12 cellular contexts compared by ENCODE assay signal in genomic region chr7:106057204-106057961, GRCh38. TPM values are rescaled to one million over a fixed set of nuclear protein-coding genes. Genes with fewer than 3 reads are reported as not detected.
DNase-seq lines count a peak whose midpoint lies in the region; ATAC-seq, FAIRE-seq and TF ChIP-seq lines count a peak whose summit lies in the region.
"Had no signal": no experiment of that assay in that cellular context is flagged by ENCODE, and none has a peak within 500 bp of the region (broad histone marks: within the 10 kb centered on the region; RNA-seq: fewer than 3 reads in every experiment).

No MANE protein-coding gene starts in this region.

- H3K27me3 ChIP-seq in CD8-positive, alpha-beta T cell (ENCODE audit: insufficient read depth, low read length) = no peaks in the 10 kb centered on the region
- H3K27me3 ChIP-seq in IMR-90 (ENCODE audit: control insufficient read depth, insufficient read depth, low read length) (peaks cover 14% of the 10 kb centered on the region), GM12878 (replicated peaks in 1 of 2; ENCODE audit: control insufficient read depth in 2 of 2, insufficient read depth in 2 of 2, low read length in 1 of 2) (no peaks in the 10 kb centered on the region)

- H3K4me2 ChIP-seq in IMR-90 (ENCODE audit: low read depth, low read length) (no peak overlapping the region), GM12878 (ENCODE audit: control insufficient read depth, insufficient read depth) (peak overlapping the region; percentile 84)

- H2BK120ac ChIP-seq in IMR-90 (ENCODE audit: low read depth, low read length) = no peak overlapping the region

- peak overlapping the region; percentile 73 for H2AK9ac ChIP-seq in IMR-90 (replicated peaks; ENCODE audit: low read depth, low read length, poor library complexity)

- H3K4me3 ChIP-seq in CD8-positive, alpha-beta T cell (ENCODE audit: low read depth, low read length) = no peak overlapping the region
- no peak overlapping the region for H3K4me3 ChIP-seq in IMR-90 (ENCODE audit: insufficient read depth, low read depth, low read length)
- H3K4me3 ChIP-seq in GM12878 = peak overlapping the region; percentile 33; the same call in 1 of the 2 replicates

- no peak overlapping the region for H4K91ac ChIP-seq in IMR-90 (ENCODE audit: insufficient read depth, low read depth, low read length)

- no peaks in the 10 kb centered on the region for H3K9me3 Mint-ChIP-seq in CD8-positive, alpha-beta T cell

- no peaks in the 10 kb centered on the region for H3K36me3 ChIP-seq in CD8-positive, alpha-beta T cell (ENCODE audit: insufficient read depth, low read length)
- no peaks in the 10 kb centered on the region for H3K36me3 ChIP-seq in IMR-90 (ENCODE audit: control insufficient read depth, insufficient read depth, low read length)
- no peaks in the 10 kb centered on the region for H3K36me3 ChIP-seq in GM12878 (ENCODE audit: control insufficient read depth in 2 of 2, insufficient read depth in 2 of 2, low read length in 1 of 2)

- WGBS in IMR-90 (ENCODE audit: extremely low coverage in 2 of 2, insufficient read length in 1 of 2), 2 experiments = 40% methylated on average over 1 of the region's 10 CpGs; no CpG with 5 or more reads in 1 of the 2 experiments
- WGBS in GM12878 (ENCODE audit: insufficient coverage, insufficient replicate concordance, low lambda C conversion rate, missing lambda C conversion rate) = 0% methylated on average over 10 of the region's 10 CpGs

- H2AFZ ChIP-seq in IMR-90 (replicated peaks; ENCODE audit: low read length, poor library complexity) (peak overlapping the region; percentile 38), GM12878 (ENCODE audit: control insufficient read depth, low read depth, low read length) (peak overlapping the region; percentile 49)

- CTCF ChIA-PET in CD8-positive, alpha-beta T cell (lab: Charles Lee) = interaction anchor here (0.6 to 9.4 kb wide), 43 partner anchors 8 to 890 kb away, joined by 3 to 310 read pairs (median 5); no protein-coding TSS in a partner anchor
- CTCF ChIA-PET in IMR-90 (lab: Yijun Ruan, JAX) (interaction anchor here (0.6 to 3.6 kb wide), 6 partner anchors 11 to 110 kb away, joined by 3 to 17 read pairs (median 4); no protein-coding TSS in a partner anchor), GM12878 (lab: Yijun Ruan, JAX) (interaction anchor here (1.0 to 9.2 kb wide), 23 partner anchors 10 to 405 kb away, joined by 3 to 288 read pairs (median 6); partner anchors contain the start of gene SYPL1)

- FAIRE-seq in GM12878 (lab: Jason Lieb, UNC) = no peak
- FAIRE-seq: astrocyte, HTR-8/SVneo had no signal

- SMC1A ChIA-PET in GM12878 (lab: Charles Lee; ENCODE audit: uncharacterized antibody, unreplicated experiment) = interaction anchor here (0.6 to 8.8 kb wide), 33 partner anchors 9 to 1064 kb away, joined by 3 to 223 read pairs (median 4); partner anchors contain the start of gene SYPL1

- TF ChIP-seq CTCF in CD8-positive, alpha-beta T cell (IDR thresholded peaks at IDR 0.05) = no peak
- TF ChIP-seq CTCF in IMR-90 (conservative IDR thresholded peaks at IDR 0.05; ENCODE audit: low read depth, low read length) (no peak), GM12878 (IDR thresholded peaks at IDR 0.05 in 2 of 3, conservative IDR thresholded peaks at IDR 0.05 in 1 of 3; ENCODE audit: control insufficient read depth in 2 of 3, extremely low read depth in 1 of 3, insufficient read depth in 1 of 3, low read depth in 3 of 3, low read length in 3 of 3) (no peak)

- ATAC-seq in CD8-positive, alpha-beta T cell = peak; percentile 20
- ATAC-seq in IMR-90 (ENCODE audit: low read depth) (no peak), GM12878 (peak; percentile 15), HG02852 (IDR thresholded peaks at IDR 0.05; ENCODE audit: unreplicated experiment) (no peak), GM18867 (IDR thresholded peaks at IDR 0.05; ENCODE audit: unreplicated experiment) (no peak)

- no peak overlapping the region for H2BK15ac ChIP-seq in IMR-90 (ENCODE audit: low read depth, low read length)

- H3K79me2 ChIP-seq in GM12878 (ENCODE audit: control insufficient read depth, insufficient read depth, low read length) = no peaks in the 10 kb centered on the region

- H3K14ac ChIP-seq in IMR-90 (replicated peaks; ENCODE audit: low read depth, low read length) = no peak overlapping the region

- in situ Hi-C loops in IMR-90 (cut with MboI; ENCODE audit: low sequenced_read_pairs) = loop anchor here (5.0 kb wide), 1 partner anchor 95 kb away; no protein-coding TSS in a partner anchor
- in situ Hi-C loops in GM12878 (cut with MboI) = loop anchor here (5.0 kb wide), 1 partner anchor 95 kb away; no protein-coding TSS in a partner anchor

- H3K23ac ChIP-seq in IMR-90 (ENCODE audit: low read depth, low read length) = no peak overlapping the region

- no peaks in the 10 kb centered on the region for H3K27me3 Mint-ChIP-seq in CD8-positive, alpha-beta T cell (ENCODE audit: low read depth)

- no TSS peak for BruUV-seq in IMR-90 (replicated peaks; lab: Mats Ljungman, UMichigan)
- no TSS peak for BruUV-seq in GM12878 (replicated peaks; lab: Mats Ljungman, UMichigan)

- RAD21 ChIA-PET in GM12878 (lab: Charles Lee; ENCODE audit: unreplicated experiment) = interaction anchor here (0.7 to 6.0 kb wide), 22 partner anchors 12 to 405 kb away, joined by 3 to 133 read pairs (median 7); partner anchors contain the start of genes NAMPT and SYPL1

- H3K18ac ChIP-seq in IMR-90 (ENCODE audit: low read depth, low read length) = no peak overlapping the region

- H4K5ac ChIP-seq in IMR-90 (ENCODE audit: low read depth, low read length) = no peak overlapping the region

- no peak overlapping the region for H2AK5ac ChIP-seq in IMR-90 (ENCODE audit: low read depth, low read length)

- no peak overlapping the region for H3K56ac ChIP-seq in IMR-90 (ENCODE audit: extremely low read depth, insufficient read depth, low read length)

- no peak overlapping the region for H3K9ac ChIP-seq in IMR-90 (ENCODE audit: low read depth, low read length)
- peak overlapping the region; percentile 9 for H3K9ac ChIP-seq in GM12878 (ENCODE audit: control insufficient read depth, insufficient read depth, low read length)

- TF ChIP-seq POLR2A in IMR-90 (IDR thresholded peaks at IDR 0.05; ENCODE audit: low read depth, low read length) (no peak), GM12878 (IDR thresholded peaks at IDR 0.05; ENCODE audit: low read depth, low read length) (no peak)

- H3K4me1 Mint-ChIP-seq in CD8-positive, alpha-beta T cell (ENCODE audit: low read depth) = peaks cover 28% of the 10 kb centered on the region

- no peak for TF ChIP-seq EP300 in GM12878 (IDR thresholded peaks at IDR 0.05; ENCODE audit: borderline replicate concordance in 1 of 2, control insufficient read depth in 1 of 2, low read depth in 2 of 2, low read length in 2 of 2)

- POLR2A ChIA-PET in CD8-positive, alpha-beta T cell (lab: Charles Lee) = interaction anchor here (0.6 to 2.7 kb wide), 5 partner anchors 14 to 754 kb away, joined by 3 to 12 read pairs (median 3); partner anchors contain the start of gene SYPL1
- POLR2A ChIA-PET in IMR-90 (lab: Charles Lee; ENCODE audit: unreplicated experiment) = no interaction called here
- POLR2A ChIA-PET in GM12878 (lab: Charles Lee) = interaction anchor here (0.8 to 6.2 kb wide), 7 partner anchors 11 to 248 kb away, joined by 3 to 47 read pairs (median 5); partner anchors contain the start of gene SYPL1

- no peak overlapping the region for H2BK5ac ChIP-seq in IMR-90 (ENCODE audit: low read depth, low read length, poor library complexity, severe bottlenecking)

- intact Hi-C loops in CD8-positive, alpha-beta T cell (cut with DNase I, micrococcal nuclease) = loop anchor here (1.0 to 5.0 kb wide), 9 partner anchors 14 to 410 kb away; partner anchors contain the start of gene SYPL1 (in 1 of the 2)
- intact Hi-C loops in IMR-90 (cut with micrococcal nuclease) = loop anchor here (1.0 kb wide), 1 partner anchor 96 kb away; no protein-coding TSS in a partner anchor
- intact Hi-C loops in GM12878 (cut with micrococcal nuclease; ENCODE audit: unreplicated experiment) = loop anchor here (1.0 to 10.0 kb wide), 5 partner anchors 54 to 407 kb away; partner anchors contain the start of gene NAMPT

- H3K27ac Mint-ChIP-seq in CD8-positive, alpha-beta T cell = no peak overlapping the region

- dilution Hi-C loops in IMR-90 (cut with HindIII; ENCODE audit: low sequenced_read_pairs, unreplicated experiment) = no loop called here

- no peak overlapping the region for H2BK20ac ChIP-seq in IMR-90 (ENCODE audit: low read depth, low read length)

- H3K79me1 ChIP-seq in IMR-90 (ENCODE audit: low read depth in 1 of 2, low read length in 2 of 2) = no peaks in the 10 kb centered on the region

- H4K20me1 ChIP-seq in IMR-90 (ENCODE audit: insufficient read depth, low read length) (no peaks in the 10 kb centered on the region), GM12878 (ENCODE audit: control insufficient read depth, insufficient read depth) (no peaks in the 10 kb centered on the region)

- peak overlapping the region; percentile 5 for H3K4me3 Mint-ChIP-seq in CD8-positive, alpha-beta T cell

- H3K36me3 Mint-ChIP-seq in CD8-positive, alpha-beta T cell = no peaks in the 10 kb centered on the region

- no peak overlapping the region for H3K27ac ChIP-seq in CD8-positive, alpha-beta T cell (ENCODE audit: low read depth, low read length)
- no peak overlapping the region for H3K27ac ChIP-seq in IMR-90 (ENCODE audit: insufficient read depth, low read length)
- H3K27ac ChIP-seq in GM12878 (ENCODE audit: control insufficient read depth, insufficient read depth) = peak overlapping the region; percentile 97

- H4K8ac ChIP-seq in IMR-90 (ENCODE audit: low read depth in 2 of 2, low read length in 2 of 2) = no peak overlapping the region

- H3K4ac ChIP-seq in IMR-90 (ENCODE audit: low read depth, low read length) = no peak overlapping the region

- no peak for TF ChIP-seq RAD21 in IMR-90 (IDR thresholded peaks at IDR 0.05; ENCODE audit: low read length)
- TF ChIP-seq RAD21 in GM12878 (IDR thresholded peaks at IDR 0.05; ENCODE audit: insufficient read depth, low read depth, low read length) = no peak

- peaks cover 19% of the 10 kb centered on the region for H3K4me1 ChIP-seq in CD8-positive, alpha-beta T cell (ENCODE audit: insufficient read depth, low read length)
- no peaks in the 10 kb centered on the region for H3K4me1 ChIP-seq in IMR-90 (ENCODE audit: control insufficient read depth, insufficient read depth, low read length)
- H3K4me1 ChIP-seq in GM12878 (ENCODE audit: control insufficient read depth, insufficient read depth, low read length) = peaks cover 59% of the 10 kb centered on the region
- H3K4me1 ChIP-seq: Caco-2 had no signal

- H3K9me1 ChIP-seq in IMR-90 (ENCODE audit: insufficient read depth, low read length) = no peaks in the 10 kb centered on the region; the same call in 1 of the 2 replicates

- DNase-seq in CD8-positive, alpha-beta T cell = no peak
- no peak for DNase-seq in IMR-90
- no peak for DNase-seq in GM12878 (ENCODE audit: low read depth, low spot score)
- peak; percentile 14 for DNase-seq in pons (ENCODE audit: low spot score)
- no peak for DNase-seq in H4 (ENCODE audit: low spot score)
- DNase-seq in NCI-H2196 treated with DMSO at 0.1 percent for 48 hours (lab: John Stamatoyannopoulos, UW; ENCODE audit: unreplicated experiment) = no peak
- DNase-seq: T1000 had no signal

- H3K9me3 ChIP-seq in CD8-positive, alpha-beta T cell (ENCODE audit: low read length) = no peaks in the 10 kb centered on the region
- no peaks in the 10 kb centered on the region for H3K9me3 ChIP-seq in IMR-90 (ENCODE audit: control insufficient read depth, insufficient read depth, low read length)
- H3K9me3 ChIP-seq in GM12878 (replicated peaks; ENCODE audit: control insufficient read depth, insufficient read depth, low read length) = peaks cover 21% of the 10 kb centered on the region; the same call in 2 of the 3 replicates
- H3K9me3 ChIP-seq: Caco-2 had no signal

RNA-seq across cellular contexts. Expression of gene SYPL1, which starts 54.7 kb away (rescaled TPM):
- 10 to 100 TPM; 50.0 to 51.2 TPM for total RNA-seq in CD8-positive, alpha-beta T cell
- total RNA-seq in IMR-90 (2012; rRNA removed) = 19.0 and 35.6 TPM in 2 replicates
- 33.0 and 45.0 TPM in 2 replicates for polyA plus RNA-seq in IMR-90 (2012; rRNA removed)
- polyA plus RNA-seq in IMR-90 (2012; cell fraction: cytosol; rRNA removed) = 9.6 and 15.2 TPM in 2 replicates
- polyA plus RNA-seq in IMR-90 (2012; cell fraction: nucleus; rRNA removed; ENCODE audit: low replicate concordance) = 1.5 and 12.0 TPM in 2 replicates
- total RNA-seq in GM12878 (2013; cell fraction: nucleolus; rRNA removed) = 43.4 and 44.9 TPM in 2 replicates
- total RNA-seq in GM12878 (2014; rRNA removed) = 34.5 and 41.2 TPM in 2 replicates
- 43.5 and 44.3 TPM in 2 replicates for total RNA-seq in GM12878 (2014; rRNA removed; fragmentation: Illumina TruSeq; extraction: Trizol)
- 63.5 and 69.1 TPM in 2 replicates for total RNA-seq in GM12878 (2021)
- polyA plus RNA-seq in GM12878 (2011; ENCODE audit: low read depth) = 23.9 TPM
- 97.0 and 138 TPM in 2 replicates for polyA plus RNA-seq in GM12878 (2011; rRNA removed)
- 50.4 and 71.4 TPM in 2 replicates for polyA plus RNA-seq in GM12878 (2011; cell fraction: cytosol; rRNA removed)
- polyA plus RNA-seq in GM12878 (2011; cell fraction: nucleus; rRNA removed) = 22.1 and 24.2 TPM in 2 replicates
- polyA plus RNA-seq in GM12878 (2012) = 46.9 and 54.4 TPM in 2 replicates
- 78.4 and 104 TPM in 2 replicates for polyA plus RNA-seq in GM12878 (2014; fragmentation: Illumina TruSeq; extraction: Trizol)
- polyA plus RNA-seq in GM12878 (2014; fragmentation: Nextera tagmentation; extraction: Ambion mirVana) = 100 to 1,000 TPM; 109 to 177 TPM
- polyA plus RNA-seq in GM12878 (2014; rRNA removed) = 46.1 and 56.9 TPM in 2 replicates
- 100 to 1,000 TPM in 1 of 2 experiments, 10 to 100 TPM in 1; 96.2 to 103 TPM for polyA plus RNA-seq in GM12878 (2016; fragmentation: Nextera tagmentation; extraction: Ambion mirVana)
- 105 and 152 TPM in 2 replicates for polyA minus RNA-seq in GM12878 (2011; rRNA and poly(A)+ RNA removed)
- 36.2 and 36.9 TPM in 2 replicates for polyA minus RNA-seq in GM12878 (2011; cell fraction: cytosol; rRNA and poly(A)+ RNA removed)
- polyA minus RNA-seq in GM12878 (2011; cell fraction: nucleus; rRNA and poly(A)+ RNA removed) = 22.6 and 37.8 TPM in 2 replicates
- total RNA-seq in H4 (2014; rRNA removed; shearing (Covaris generic)) = 57.8 and 65.2 TPM in 2 replicates

Comparison
In these comparisons a context has a peak if more than half of its experiments do, and no peak if none do; other contexts are left out.
1. ATAC-seq: peak in CD8-positive, alpha-beta T cell (single experiment) and GM12878 (single experiment); none in IMR-90 (single experiment), HG02852 (single experiment) and GM18867 (single experiment).